In the genomic region with DNA sequence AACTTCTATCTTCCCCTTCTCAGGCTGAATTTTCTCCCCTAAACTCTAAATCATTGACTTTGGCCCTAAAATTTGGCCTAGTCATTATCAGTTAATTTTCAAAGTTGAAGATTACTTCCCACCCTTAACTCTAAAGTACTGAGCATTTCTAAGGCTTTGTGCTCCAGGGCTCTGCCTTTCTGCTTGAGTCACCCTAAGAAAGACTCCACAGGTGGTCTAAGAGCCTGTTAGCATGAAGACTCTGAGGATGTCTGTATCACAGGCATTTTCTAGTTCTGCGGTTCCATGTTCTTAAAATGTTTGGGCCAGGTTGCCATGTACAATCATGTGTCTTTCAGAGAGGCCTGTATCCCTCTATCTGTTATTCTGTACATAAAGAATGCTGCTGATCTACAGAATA, we compare ENCODE assay signal across 23 cellular contexts.
"Had no signal": no experiment of that assay in that cellular context is flagged by ENCODE, and none has a peak within 500 bp of the region (broad histone marks: within the 10 kb centered on the region; RNA-seq: fewer than 3 reads in every experiment).

No MANE protein-coding gene starts in this region.

- H3K79me2 ChIP-seq: hepatocyte, parathyroid adenoma had no signal

- H3K27me3 ChIP-seq: hepatocyte, right lobe of liver, suprapubic skin, tibial artery, upper lobe of left lung, uterus had no signal

- H3K9me3 Mint-ChIP-seq: stimulated activated effector memory CD8-positive, alpha-beta T cell treated with anti-CD3 and anti-CD28 coated beads, Interleukin-12 subunit alpha, Interleukin-12 subunit beta, amount 100 ng/mL, for 72 hours had no signal

- H3K27ac Mint-ChIP-seq: memory B cell; natural killer cell treated with Interleukin-12 subunit alpha and Interleukin-12 subunit beta and Interleukin-15 and Interleukin-18, amount 100 ng/mL, for 72 hours; stimulated activated effector memory CD8-positive, alpha-beta T cell treated with anti-CD3 and anti-CD28 coated beads, Interleukin-12 subunit alpha, Interleukin-12 subunit beta, amount 100 ng/mL, for 72 hours had no signal

- H3K4me3 ChIP-seq: hepatocyte, left ventricle myocardium inferior, lower lobe of right lung, psoas muscle, right lobe of liver, suprapubic skin, tibial artery, upper lobe of left lung, uterus had no signal

- H3K27me3 Mint-ChIP-seq: memory B cell; natural killer cell treated with Interleukin-12 subunit alpha and Interleukin-12 subunit beta and Interleukin-15 and Interleukin-18, amount 100 ng/mL, for 72 hours had no signal

- H3K9me3 ChIP-seq: left ventricle myocardium inferior, lower lobe of right lung, psoas muscle, right lobe of liver, suprapubic skin, tibial artery, upper lobe of left lung, uterus had no signal

- H3K4me2 ChIP-seq: hepatocyte had no signal

- H3K36me3 ChIP-seq: left ventricle myocardium inferior, lower lobe of right lung, right lobe of liver, suprapubic skin, tibial artery, upper lobe of left lung, uterus had no signal

- H3K4me1 Mint-ChIP-seq: memory B cell; stimulated activated effector memory CD8-positive, alpha-beta T cell treated with anti-CD3 and anti-CD28 coated beads, Interleukin-12 subunit alpha, Interleukin-12 subunit beta, amount 100 ng/mL, for 72 hours had no signal

- H3K36me3 Mint-ChIP-seq: memory B cell; natural killer cell treated with Interleukin-12 subunit alpha and Interleukin-12 subunit beta and Interleukin-15 and Interleukin-18, amount 100 ng/mL, for 72 hours; stimulated activated effector memory CD8-positive, alpha-beta T cell treated with anti-CD3 and anti-CD28 coated beads, Interleukin-12 subunit alpha, Interleukin-12 subunit beta, amount 100 ng/mL, for 72 hours had no signal

- H3K27ac ChIP-seq: hepatocyte, left ventricle myocardium inferior, lower lobe of right lung, parathyroid adenoma, psoas muscle, right lobe of liver, suprapubic skin, tibial artery, upper lobe of left lung, uterus had no signal

- H3K9ac ChIP-seq: parathyroid adenoma had no signal

- H3K4me3 Mint-ChIP-seq: memory B cell; natural killer cell treated with Interleukin-12 subunit alpha and Interleukin-12 subunit beta and Interleukin-15 and Interleukin-18, amount 100 ng/mL, for 72 hours; stimulated activated effector memory CD8-positive, alpha-beta T cell treated with anti-CD3 and anti-CD28 coated beads, Interleukin-12 subunit alpha, Interleukin-12 subunit beta, amount 100 ng/mL, for 72 hours had no signal

- DNase-seq: dermis blood vessel endothelial cell; foreskin melanocyte; head of caudate nucleus; kidney; left cardiac atrium; left ventricle myocardium inferior; lower lobe of right lung; midbrain; psoas muscle; retina; right lobe of liver; stimulated activated CD4-positive, alpha-beta T cell treated with anti-CD3 and anti-CD28 coated beads, Interleukin-4, amount 100 ng/mL, for 1 hour; stimulated activated CD8-positive, alpha-beta memory T cell treated with anti-CD3 and anti-CD28 coated beads, Interleukin-4, amount 100 ng/mL, for 48 hours; stimulated activated naive CD8-positive, alpha-beta T cell treated with anti-CD3 and anti-CD28 coated beads, Interleukin-15, Interleukin-2, amounts not matched to agents 100 U/mL and 50 U/mL, for 24 hours; tibial artery; upper lobe of left lung; uterus had no signal

- ATAC-seq: left cardiac atrium; lower lobe of right lung; natural killer cell treated with Interleukin-12 subunit alpha and Interleukin-12 subunit beta and Interleukin-15 and Interleukin-18, amount 100 ng/mL, for 72 hours; psoas muscle; right lobe of liver; stimulated activated effector memory CD8-positive, alpha-beta T cell treated with anti-CD3 and anti-CD28 coated beads, Interleukin-12 subunit alpha, Interleukin-12 subunit beta, amount 100 ng/mL, for 72 hours; stimulated activated naive CD8-positive, alpha-beta T cell treated with anti-CD3 and anti-CD28 coated beads, Interleukin-15, Interleukin-2, amounts not matched to agents 100 U/mL and 50 U/mL, for 24 hours had no signal

- H3K4me1 ChIP-seq: left ventricle myocardium inferior, lower lobe of right lung, parathyroid adenoma, psoas muscle, right lobe of liver, suprapubic skin, tibial artery, upper lobe of left lung, uterus had no signal
